32 cellular contexts compared by ENCODE assay signal in genomic region chr12:74169607-74170006, GRCh38.
"Had no signal": no experiment of that assay in that cellular context is flagged by ENCODE, and none has a peak within 500 bp of the region (broad histone marks: within the 10 kb centered on the region; RNA-seq: fewer than 3 reads in every experiment).

No MANE protein-coding gene starts in this region.

- H3K36me3 ChIP-seq: MG63 had no signal

- H3K27me3 ChIP-seq: MG63 had no signal

- H3K9me3 ChIP-seq: MG63 had no signal

- H3K4me3 ChIP-seq: MG63 had no signal

- DNase-seq: MG63, MM.1S, MV-4-11, NCI-H1048, NCI-H1092, NCI-H1092 treated with DMSO at 0.1 percent for 48 hours, NCI-H1105, NCI-H1105 treated with DMSO at 0.1 percent for 48 hours, NCI-H1417 treated with DMSO at 0.1 percent for 48 hours, NCI-H1436, NCI-H1436 treated with DMSO at 0.1 percent for 48 hours, NCI-H1694, NCI-H1694 treated with DMSO at 0.1 percent for 48 hours, NCI-H187, NCI-H187 treated with DMSO at 0.1 percent for 48 hours, NCI-H1930, NCI-H2029, NCI-H2029 treated with DMSO at 0.1 percent for 48 hours, NCI-H2081, NCI-H2081 treated with DMSO at 0.1 percent for 48 hours, NCI-H2107, NCI-H2171, NCI-H2171 treated with DMSO at 0.1 percent for 48 hours, NCI-H2227 treated with DMSO at 0.1 percent for 48 hours, NCI-H226, NCI-H345, NCI-H446, NCI-H446 treated with DMSO at 0.1 percent for 48 hours, NCI-H510A, NCI-H524, NCI-H524 treated with DMSO at 0.1 percent for 48 hours, NCI-H526 had no signal
